ENCODE assay signal across 9 cellular contexts in the genomic region with DNA sequence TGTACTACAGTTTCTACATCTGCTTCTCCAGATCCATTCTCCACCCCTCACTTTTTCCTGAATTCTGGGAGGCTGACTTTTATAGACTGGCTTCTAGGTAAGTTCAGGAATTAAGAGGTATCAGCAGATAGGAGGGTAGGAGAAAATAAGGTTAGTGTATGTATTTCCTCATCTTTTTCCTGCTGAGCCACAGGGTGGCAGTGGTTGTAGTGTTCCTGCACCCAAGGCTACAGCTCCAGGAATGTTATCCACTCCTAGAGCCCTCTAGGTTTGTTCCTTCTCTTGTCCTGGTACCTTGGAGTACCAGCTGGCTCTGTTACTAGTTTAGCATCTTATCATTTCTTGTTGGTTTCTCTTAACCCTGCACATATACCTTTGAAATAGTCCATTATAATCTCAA. TPM values are rescaled to one million over a fixed set of nuclear protein-coding genes. Genes with fewer than 3 reads are reported as not detected.
DNase-seq lines count a peak whose midpoint lies in the region; ATAC-seq, FAIRE-seq and TF ChIP-seq lines count a peak whose summit lies in the region.
"Had no signal": no experiment of that assay in that cellular context is flagged by ENCODE, and none has a peak within 500 bp of the region (broad histone marks: within the 10 kb centered on the region; RNA-seq: fewer than 3 reads in every experiment).

No MANE protein-coding gene starts in this region.

- CTCF ChIA-PET in SK-N-SH (lab: Yijun Ruan, JAX) = interaction anchor here (1.0 kb wide), 2 partner anchors 74 to 529 kb away, joined by 3 read pairs; no protein-coding TSS in a partner anchor

- H3K9me3 ChIP-seq in SK-N-SH (no peaks in the 10 kb centered on the region), left ventricle myocardium inferior (replicated peaks) (no peaks in the 10 kb centered on the region)

- TF ChIP-seq RAD21 in SK-N-SH (IDR thresholded peaks at IDR 0.05; ENCODE audit: low read length) = peak; percentile 64

- TF ChIP-seq EP300 in SK-N-SH (IDR thresholded peaks at IDR 0.05; ENCODE audit: borderline replicate concordance in 1 of 2, low read depth in 1 of 2, low read length in 1 of 2) = no peak

- no peak for ATAC-seq in GM21367 (IDR thresholded peaks at IDR 0.05; ENCODE audit: unreplicated experiment)

- POLR2A ChIA-PET in SK-N-SH (lab: Yijun Ruan, JAX) = no interaction called here

- no peaks in the 10 kb centered on the region for H3K79me2 ChIP-seq in SK-N-SH (ENCODE audit: insufficient read depth)

- peak; percentile 50 for TF ChIP-seq CTCF in SK-N-SH (IDR thresholded peaks at IDR 0.05)
- TF ChIP-seq CTCF in left ventricle myocardium inferior (IDR thresholded peaks at IDR 0.05; ENCODE audit: borderline replicate concordance) = peak; percentile 41

- H3K36me3 ChIP-seq in SK-N-SH (replicated peaks in 1 of 2; ENCODE audit: control insufficient read depth in 1 of 2, insufficient read depth in 2 of 2, low read length in 1 of 2) (peaks cover 31 to 39% of the 10 kb centered on the region in 2 experiments), left ventricle myocardium inferior (peaks cover 14% of the 10 kb centered on the region)

- intact Hi-C loops in left ventricle myocardium inferior (cut with micrococcal nuclease) = no loop called here

- H3K9ac ChIP-seq in SK-N-SH = no peak overlapping the region

- no peaks in the 10 kb centered on the region for H3K9me2 ChIP-seq in SK-N-SH

- no peak overlapping the region for H2AFZ ChIP-seq in SK-N-SH (ENCODE audit: low read depth)

- H3K27ac ChIP-seq in SK-N-SH (ENCODE audit: low read depth in 2 of 2, low read length in 1 of 2) = no peak overlapping the region
- no peak overlapping the region for H3K27ac ChIP-seq in left ventricle myocardium inferior (replicated peaks)

- peak; percentile 27 for FAIRE-seq in GM12892 (lab: Jason Lieb, UNC)

- no peaks in the 10 kb centered on the region for H4K20me1 ChIP-seq in SK-N-SH (ENCODE audit: insufficient read depth)

- H3K4me2 ChIP-seq in SK-N-SH = no peak overlapping the region

- no peak overlapping the region for H3K4me3 ChIP-seq in SK-N-SH (ENCODE audit: low read depth in 2 of 2, low read length in 1 of 2)
- no peak overlapping the region for H3K4me3 ChIP-seq in left ventricle myocardium inferior

- H3K27me3 ChIP-seq in SK-N-SH (ENCODE audit: insufficient read depth) = no peaks in the 10 kb centered on the region
- H3K27me3 ChIP-seq in left ventricle myocardium inferior (ENCODE audit: low read depth) = no peaks in the 10 kb centered on the region

- no peak for TF ChIP-seq POLR2A in GM12892 (IDR thresholded peaks at IDR 0.05; ENCODE audit: low read depth, low read length)

- H3F3A ChIP-seq in SK-N-SH (replicated peaks; ENCODE audit: insufficient read depth) = peaks cover 4% of the 10 kb centered on the region

- H3K4me1 ChIP-seq in SK-N-SH (ENCODE audit: control insufficient read depth in 1 of 2, insufficient read depth in 2 of 2, low read depth in 1 of 2, low read length in 1 of 2) (peaks cover 0 to 2% of the 10 kb centered on the region in 2 experiments; a peak in 2 of 4 replicates), left ventricle myocardium inferior (no peaks in the 10 kb centered on the region)

- DNase-seq in A172 (ENCODE audit: low spot score) = peak; percentile 38
- no peak for DNase-seq in GM12892 (ENCODE audit: insufficient read length)
- DNase-seq in SK-N-SH = peak; percentile 21
- no peak for DNase-seq in left ventricle myocardium inferior
- no peak for DNase-seq in NCI-H1417 treated with DMSO at 0.1 percent for 48 hours (lab: John Stamatoyannopoulos, UW)
- DNase-seq in activated naive CD4-positive, alpha-beta T cell treated with anti-CD3 and anti-CD28 coated beads, Interleukin-2, amount 50 U/mL, for 16 hours = no peak
- no peak for DNase-seq in SHP77 (lab: John Stamatoyannopoulos, UW)
- DNase-seq: MV-4-11 had no signal

TF ChIP-seq in SK-N-SH, 30 proteins besides CTCF, POLR2A, EP300 and RAD21:
- no peak for TF ChIP-seq SIN3A (IDR thresholded peaks at IDR 0.05; ENCODE audit: borderline replicate concordance, low read depth, low read length)
- TF ChIP-seq SMC3 (IDR thresholded peaks at IDR 0.05; ENCODE audit: low read depth, low read length) = peak; percentile 51; the same call in 1 of the 2 replicates
TF ChIP-seq in SK-N-SH: peak in this region for 1.

RNA-seq across cellular contexts. Expression of a gene that starts 40.7 kb away (rescaled TPM):
- 0.26 TPM in 1 of 2 replicates, not detected in the other for total RNA-seq in A172 (2014; rRNA removed; shearing (Covaris generic))
- polyA plus RNA-seq in GM12892 (2012; ENCODE audit: missing spikeins) = not detected
- 0.64 and 0.71 TPM in 2 replicates for polyA plus RNA-seq in SK-N-SH (2012; rRNA removed)
- 0.08 and 0.09 TPM in 2 replicates for polyA plus RNA-seq in SK-N-SH (2012; cell fraction: cytosol; rRNA removed)
- 4.5 and 6.8 TPM in 2 replicates for polyA plus RNA-seq in SK-N-SH (2012; cell fraction: nucleus; rRNA removed)
- total RNA-seq in left ventricle myocardium inferior = not detected

RNA-seq across cellular contexts. Expression of a gene that starts 50.4 kb away (rescaled TPM):
- total RNA-seq in A172 (2014; rRNA removed; shearing (Covaris generic)) = 38.8 and 50.8 TPM in 2 replicates
- polyA plus RNA-seq in GM12892 (2012; ENCODE audit: missing spikeins) = 32.4 TPM
- polyA plus RNA-seq in SK-N-SH (2012; rRNA removed) = 16.5 and 24.0 TPM in 2 replicates
- 18.6 and 18.7 TPM in 2 replicates for polyA plus RNA-seq in SK-N-SH (2012; cell fraction: cytosol; rRNA removed)
- 21.8 and 51.5 TPM in 2 replicates for polyA plus RNA-seq in SK-N-SH (2012; cell fraction: nucleus; rRNA removed)
- 21.7 TPM for total RNA-seq in left ventricle myocardium inferior

Comparison
In these comparisons a context has a peak if more than half of its experiments do, and no peak if none do; other contexts are left out.
1. DNase-seq: peak in A172 (single experiment) and SK-N-SH (single experiment); none in GM12892 (single experiment), left ventricle myocardium inferior (single experiment), NCI-H1417 treated with DMSO at 0.1 percent for 48 hours (single experiment), activated naive CD4-positive, alpha-beta T cell treated with anti-CD3 and anti-CD28 coated beads, Interleukin-2, amount 50 U/mL, for 16 hours (single experiment) and SHP77 (0 of 2).